ENCODE assay signal across 16 cellular contexts in the genomic region with DNA sequence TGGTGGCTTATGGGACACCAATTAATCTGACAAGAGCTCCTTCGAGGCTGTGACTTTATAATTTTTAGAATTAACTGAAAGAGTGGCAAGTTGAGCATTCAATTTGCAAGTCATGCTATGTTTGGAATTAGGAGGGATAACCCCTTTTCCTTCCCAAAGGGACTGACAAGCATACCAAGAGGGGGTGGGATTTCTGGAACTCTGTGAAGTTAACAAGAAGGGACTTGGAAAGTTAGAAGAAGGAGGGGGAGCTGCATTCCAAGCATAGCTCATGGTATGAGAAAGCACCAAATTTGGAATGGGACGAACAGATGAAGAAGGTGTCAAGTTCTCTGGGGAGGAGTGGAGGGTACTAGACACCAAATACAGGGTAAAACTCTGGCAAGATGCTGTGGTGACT. TPM values are rescaled to one million over a fixed set of nuclear protein-coding genes. Genes with fewer than 3 reads are reported as not detected.
A peak's percentile ranks its signal among the peaks of the same experiment; 100 is the strongest.
DNase-seq lines count a peak whose midpoint lies in the region; ATAC-seq and TF ChIP-seq lines count a peak whose summit lies in the region.
"Had no signal": no experiment of that assay in that cellular context is flagged by ENCODE, and none has a peak within 500 bp of the region (broad histone marks: within the 10 kb centered on the region; RNA-seq: fewer than 3 reads in every experiment).

No MANE protein-coding gene starts in this region.

- H3K27ac Mint-ChIP-seq in H9 = peak overlapping the region in 1 of 3 experiments; percentile 45; a peak in 1 of 7 replicates
- H3K27ac Mint-ChIP-seq: activated T-helper 2 cell treated with anti-CD3 and anti-CD28 coated beads, Interferon-gamma antibody, Interleukin-2, Interleukin-4, amounts not matched to agents 10 μg/mL and 5 μg/mL and 100 μg/mL, durations not matched to agents 14 hours and 24 hours and 36 hours had no signal

- no peak overlapping the region for H2BK120ac ChIP-seq in H9 (ENCODE audit: low read depth, low read length, poor library complexity, severe bottlenecking)

- H4K5ac ChIP-seq in H9 (ENCODE audit: insufficient read length, low read depth, low read length) = no peak overlapping the region

- H3K9me3 ChIP-seq in H9 (ENCODE audit: control insufficient read depth, low read depth, low read length) = no peaks in the 10 kb centered on the region
- H3K9me3 ChIP-seq in SK-N-SH = no peaks in the 10 kb centered on the region
- no peaks in the 10 kb centered on the region for H3K9me3 ChIP-seq in right atrium auricular region
- H3K9me3 ChIP-seq: gastrocnemius medialis, psoas muscle had no signal

- H3K4me1 Mint-ChIP-seq in H9 = peaks cover 45 to 50% of the 10 kb centered on the region in 2 experiments

- peak in 1 of 2 experiments; percentile 86; a peak in 1 of 4 replicates for TF ChIP-seq EP300 in SK-N-SH (IDR thresholded peaks at IDR 0.05; ENCODE audit: borderline replicate concordance in 1 of 2, low read depth in 1 of 2, low read length in 1 of 2)

- TF ChIP-seq CTCF in H9 (conservative IDR thresholded peaks at IDR 0.05) (no peak), SK-N-SH (IDR thresholded peaks at IDR 0.05) (no peak), foreskin keratinocyte (conservative IDR thresholded peaks at IDR 0.05) (no peak), right atrium auricular region (IDR thresholded peaks at IDR 0.05) (no peak), omental fat pad (IDR thresholded peaks at IDR 0.05) (no peak)

- no peak overlapping the region for H2BK15ac ChIP-seq in H9 (ENCODE audit: low read depth, low read length)

- no peak overlapping the region for H4K91ac ChIP-seq in H9 (ENCODE audit: insufficient read length, low read depth, low read length)

- H3K4me2 ChIP-seq in H9 (ENCODE audit: insufficient read depth, insufficient read length, low read length) = no peak overlapping the region
- peak overlapping the region; percentile 58 for H3K4me2 ChIP-seq in SK-N-SH

- no peak overlapping the region for H3K4me3 ChIP-seq in SK-N-SH (ENCODE audit: low read depth in 2 of 2, low read length in 1 of 2)
- H3K4me3 ChIP-seq in skeletal muscle cell (ENCODE audit: low read depth, low read length) = no peak overlapping the region
- H3K4me3 ChIP-seq in right atrium auricular region = no peak overlapping the region
- H3K4me3 ChIP-seq: gastrocnemius medialis, lung, psoas muscle had no signal

- H3K56ac ChIP-seq in H9 (ENCODE audit: insufficient read length, low read depth, low read length) = no peak overlapping the region

- H3K18ac ChIP-seq in H9 (ENCODE audit: insufficient read length, low read depth, low read length) = no peak overlapping the region

- peak; percentile 33 for DNase-seq in H9
- DNase-seq in SK-N-SH = no peak
- peak; percentile 67 to 84 for DNase-seq in foreskin keratinocyte
- DNase-seq in skeletal muscle cell (ENCODE audit: low read depth) = peak; percentile 74
- DNase-seq in NCI-H446 (lab: John Stamatoyannopoulos, UW) = no peak
- no peak for DNase-seq in right atrium auricular region (ENCODE audit: low spot score)
- no peak for DNase-seq in activated CD8-positive, alpha-beta memory T cell treated with anti-CD3 and anti-CD28 coated beads for 24 hours
- no peak for DNase-seq in omental fat pad (ENCODE audit: low spot score)
- DNase-seq: activated CD4-positive, alpha-beta T cell treated with anti-CD3 and anti-CD28 coated beads for 1 hour; cerebellar nuclear complex; gastrocnemius medialis; psoas muscle; SIG-M5; substantia nigra had no signal

- H2BK12ac ChIP-seq in H9 (ENCODE audit: insufficient read length, low read depth, low read length) = no peak overlapping the region

- peak overlapping the region in 1 of 2 experiments; percentile 19; a peak in 1 of 5 replicates for H3K4me3 Mint-ChIP-seq in H9

- CTCF ChIA-PET in SK-N-SH (lab: Yijun Ruan, JAX) = no interaction called here

- no CpG with 5 or more reads among the region's 2 CpGs for WGBS in H9 (ENCODE audit: extremely low coverage, insufficient read length, low lambda C conversion rate)
- WGBS in SK-N-SH (ENCODE audit: low lambda C conversion rate) = 3% methylated on average over 2 of the region's 2 CpGs

- H3K14ac ChIP-seq in H9 (ENCODE audit: insufficient read depth, low read length) = no peak overlapping the region

- POLR2A ChIA-PET in SK-N-SH (lab: Yijun Ruan, JAX) = no interaction called here

- ATAC-seq in foreskin keratinocyte = no peak
- no peak for ATAC-seq in omental fat pad (ENCODE audit: low FRiP score)
- ATAC-seq: gastrocnemius medialis, psoas muscle had no signal

- H3K36me3 ChIP-seq in SK-N-SH (replicated peaks in 1 of 2; ENCODE audit: control insufficient read depth in 1 of 2, insufficient read depth in 2 of 2, low read length in 1 of 2) = no peaks in the 10 kb centered on the region
- H3K36me3 ChIP-seq in right atrium auricular region = no peaks in the 10 kb centered on the region
- H3K36me3 ChIP-seq: gastrocnemius medialis had no signal

- no peaks in the 10 kb centered on the region for H3K9me3 Mint-ChIP-seq in H9
- H3K9me3 Mint-ChIP-seq: activated T-helper 2 cell treated with anti-CD3 and anti-CD28 coated beads, Interferon-gamma antibody, Interleukin-2, Interleukin-4, amounts not matched to agents 10 μg/mL and 5 μg/mL and 100 μg/mL, durations not matched to agents 14 hours and 24 hours and 36 hours had no signal

- no peak for TF ChIP-seq RAD21 in SK-N-SH (IDR thresholded peaks at IDR 0.05; ENCODE audit: low read length)

- no peak overlapping the region for H3K23ac ChIP-seq in H9 (ENCODE audit: insufficient read length, low read depth, low read length)

- peaks cover 3% of the 10 kb centered on the region; the same call in 1 of the 2 replicates for H3K27me3 Mint-ChIP-seq in H9 (ENCODE audit: low read depth)

- no peaks in the 10 kb centered on the region for H3F3A ChIP-seq in SK-N-SH (replicated peaks; ENCODE audit: insufficient read depth)

- no peak overlapping the region for H2AFZ ChIP-seq in H9 (ENCODE audit: low read length)
- no peak overlapping the region for H2AFZ ChIP-seq in SK-N-SH (ENCODE audit: low read depth)

- H3K4ac ChIP-seq in H9 (ENCODE audit: low read depth, low read length) = no peak overlapping the region

- H2AK5ac ChIP-seq in H9 (ENCODE audit: insufficient read length, low read length) = no peak overlapping the region

- no peaks in the 10 kb centered on the region for H3K9me2 ChIP-seq in SK-N-SH

- H4K20me1 ChIP-seq in H9 (ENCODE audit: control insufficient read depth, insufficient read depth, insufficient read length) (no peaks in the 10 kb centered on the region), SK-N-SH (ENCODE audit: insufficient read depth) (no peaks in the 10 kb centered on the region)

- no peaks in the 10 kb centered on the region for H3K27me3 ChIP-seq in H9 (ENCODE audit: insufficient read depth, low read length)
- no peaks in the 10 kb centered on the region for H3K27me3 ChIP-seq in SK-N-SH (ENCODE audit: insufficient read depth)
- no peaks in the 10 kb centered on the region for H3K27me3 ChIP-seq in foreskin keratinocyte
- no peaks in the 10 kb centered on the region for H3K27me3 ChIP-seq in right atrium auricular region

- no peaks in the 10 kb centered on the region; a peak in 1 of 7 replicates for H3K36me3 Mint-ChIP-seq in H9 (ENCODE audit: insufficient read depth in 1 of 3, low read depth in 3 of 3)

- no peak overlapping the region for H2BK20ac ChIP-seq in H9 (ENCODE audit: low read depth, low read length, poor library complexity, severe bottlenecking)

- H3T11ph ChIP-seq in H9 (ENCODE audit: low read length) = peak overlapping the region; percentile 45

- H3K23me2 ChIP-seq in H9 (ENCODE audit: insufficient read length, low read depth, low read length, poor library complexity, severe bottlenecking) = no peaks in the 10 kb centered on the region

- H3K4me1 ChIP-seq in H9 (ENCODE audit: insufficient read depth, low read length) (peaks cover 12% of the 10 kb centered on the region; the same call in 1 of the 2 replicates), SK-N-SH (ENCODE audit: control insufficient read depth in 1 of 2, insufficient read depth in 2 of 2, low read depth in 1 of 2, low read length in 1 of 2) (peaks cover 0 to 24% of the 10 kb centered on the region in 2 experiments; a peak in 3 of 4 replicates), foreskin keratinocyte (peaks cover 12% of the 10 kb centered on the region), right atrium auricular region (peaks cover 0 to 40% of the 10 kb centered on the region in 2 donors)

- H2BK5ac ChIP-seq in H9 (ENCODE audit: insufficient read length, low read length) = no peak overlapping the region

- H3K79me2 ChIP-seq in H9 (ENCODE audit: insufficient read depth, low read length) = no peaks in the 10 kb centered on the region
- no peaks in the 10 kb centered on the region for H3K79me2 ChIP-seq in SK-N-SH (ENCODE audit: insufficient read depth)

- no peak overlapping the region for H4K8ac ChIP-seq in H9 (replicated peaks; ENCODE audit: insufficient read length, low read depth, low read length)

- no peak overlapping the region for H3K9ac ChIP-seq in H9 (ENCODE audit: extremely low read depth, insufficient read length, low read length)
- no peak overlapping the region for H3K9ac ChIP-seq in SK-N-SH

- no peaks in the 10 kb centered on the region for H3K79me1 ChIP-seq in H9 (ENCODE audit: insufficient read depth, low read depth, low read length, poor library complexity, severe bottlenecking)

- H3K27ac ChIP-seq in H9 (ENCODE audit: insufficient read length, low read depth, low read length) (peak overlapping the region; percentile 57), SK-N-SH (ENCODE audit: low read depth in 2 of 2, low read length in 1 of 2) (peak overlapping the region; percentile 56 to 75; a peak in 3 of 4 replicates), foreskin keratinocyte (no peak overlapping the region), right atrium auricular region (peak overlapping the region in 1 of 2 donors; percentile 80)
- H3K27ac ChIP-seq: gastrocnemius medialis, psoas muscle had no signal

TF ChIP-seq in SK-N-SH, 30 proteins besides CTCF, POLR2A, EP300 and RAD21 (continues in another document):
- TF ChIP-seq NFIC (IDR thresholded peaks at IDR 0.05; ENCODE audit: borderline replicate concordance) (peak; percentile 51), FOSL2 (IDR thresholded peaks at IDR 0.05; ENCODE audit: borderline replicate concordance, low read depth) (peak; percentile 31; the same call in 1 of the 2 replicates)

RNA-seq across cellular contexts. Expression of a gene that starts 8.9 kb away (rescaled TPM):
- total RNA-seq in H9 (2021) (3.6 and 4.0 TPM in 2 replicates), foreskin keratinocyte (6.6 and 8.9 TPM in 2 replicates), right atrium auricular region (10 to 100 TPM; 56.6 to 61.1 TPM), omental fat pad (10 to 100 TPM; 11.5 to 38.4 (median 24.2) TPM)
- polyA plus RNA-seq in SK-N-SH (2012; rRNA removed) (3.6 and 4.3 TPM in 2 replicates), foreskin keratinocyte (not detected in 2 replicates)
- 4.1 and 4.8 TPM in 2 replicates for polyA plus RNA-seq in SK-N-SH (2012; cell fraction: cytosol; rRNA removed)
- polyA plus RNA-seq in SK-N-SH (2012; cell fraction: nucleus; rRNA removed) = 1.9 and 2.7 TPM in 2 replicates

Comparison
In these comparisons a context has a peak if more than half of its experiments do, and no peak if none do; other contexts are left out.
1. DNase-seq: peak in H9 (single experiment), foreskin keratinocyte (2 of 2) and skeletal muscle cell (single experiment); none in SK-N-SH (single experiment), NCI-H446 (0 of 2), right atrium auricular region (single experiment), activated CD8-positive, alpha-beta memory T cell treated with anti-CD3 and anti-CD28 coated beads for 24 hours (single experiment) and omental fat pad (single experiment).